ENCODE assay signal across 26 cellular contexts in genomic region chr10:35838080-35838479, GRCh38.
"Had no signal": no experiment of that assay in that cellular context is flagged by ENCODE, and none has a peak within 500 bp of the region (broad histone marks: within the 10 kb centered on the region; RNA-seq: fewer than 3 reads in every experiment).

No MANE protein-coding gene starts in this region.

- H3K27me3 ChIP-seq: left lung, ovary, right atrium auricular region, right lobe of liver, stomach, testis, thyroid gland, transverse colon, upper lobe of left lung, vagina had no signal

- DNase-seq: kidney glomerular epithelial cell; left cardiac atrium; left lung; lower lobe of right lung; mammary epithelial cell; mesenchymal stem cell; naive thymus-derived CD8-positive, alpha-beta T cell; ovary; right lobe of liver; stimulated activated CD4-positive, alpha-beta T cell treated with anti-CD3 and anti-CD28 coated beads, Interleukin-1b, Interleukin-23, amount 100 ng/mL, for 48 hours; stimulated activated CD4-positive, alpha-beta T cell treated with anti-CD3 and anti-CD28 coated beads, Interleukin-2, amount 100 ng/mL, for 48 hours; stimulated activated CD4-positive, alpha-beta T cell treated with anti-CD3 and anti-CD28 coated beads, Interleukin-4, amount 100 ng/mL, for 4 hours; stimulated activated CD8-positive, alpha-beta memory T cell treated with anti-CD3 and anti-CD28 coated beads, Interleukin-4, amount 100 ng/mL, for 48 hours; stimulated activated naive B cell treated with anti-CD40 and anti-IgM and Interleukin-4, amounts not matched to agents 10 μg/mL and 1 μg/mL and 100 μg/mL, for 72 hours; stimulated activated naive CD8-positive, alpha-beta T cell treated with anti-CD3 and anti-CD28 coated beads, Interleukin-15, Interleukin-2, amounts not matched to agents 100 U/mL and 50 U/mL, for 24 hours; stomach; testis; thyroid gland; transverse colon; upper lobe of left lung had no signal

- H3K36me3 ChIP-seq: left lung, lower lobe of right lung, ovary, right atrium auricular region, right lobe of liver, stomach, thyroid gland, transverse colon, upper lobe of left lung, vagina had no signal

- H3K27ac Mint-ChIP-seq: naive thymus-derived CD8-positive, alpha-beta T cell; nephron; progenitor cell of endocrine pancreas; stimulated activated naive B cell treated with anti-CD40 and anti-IgM and Interleukin-4, amounts not matched to agents 10 μg/mL and 1 μg/mL and 100 μg/mL, for 72 hours had no signal

- H3K4me3 ChIP-seq: left lung, lower lobe of right lung, ovary, right atrium auricular region, right lobe of liver, smooth muscle cell, stomach, testis, thyroid gland, transverse colon, upper lobe of left lung, vagina had no signal

- H3K27ac ChIP-seq: left lung, lower lobe of right lung, ovary, right atrium auricular region, right lobe of liver, stomach, testis, thyroid gland, transverse colon, upper lobe of left lung, vagina had no signal

- H3K36me3 Mint-ChIP-seq: naive thymus-derived CD8-positive, alpha-beta T cell; stimulated activated naive B cell treated with anti-CD40 and anti-IgM and Interleukin-4, amounts not matched to agents 10 μg/mL and 1 μg/mL and 100 μg/mL, for 72 hours had no signal

- FAIRE-seq: keratinocyte had no signal

- H3K4me3 Mint-ChIP-seq: naive thymus-derived CD8-positive, alpha-beta T cell; nephron; stimulated activated naive B cell treated with anti-CD40 and anti-IgM and Interleukin-4, amounts not matched to agents 10 μg/mL and 1 μg/mL and 100 μg/mL, for 72 hours had no signal

- H3K9me3 ChIP-seq: ovary, testis, thyroid gland, vagina had no signal

- H3K4me1 ChIP-seq: left lung, lower lobe of right lung, right atrium auricular region, right lobe of liver, stomach, testis, transverse colon, upper lobe of left lung, vagina had no signal

- H3K4me2 ChIP-seq: smooth muscle cell had no signal

- H3K4me1 Mint-ChIP-seq: naive thymus-derived CD8-positive, alpha-beta T cell; stimulated activated naive B cell treated with anti-CD40 and anti-IgM and Interleukin-4, amounts not matched to agents 10 μg/mL and 1 μg/mL and 100 μg/mL, for 72 hours had no signal

- H3K27me3 Mint-ChIP-seq: progenitor cell of endocrine pancreas; stimulated activated naive B cell treated with anti-CD40 and anti-IgM and Interleukin-4, amounts not matched to agents 10 μg/mL and 1 μg/mL and 100 μg/mL, for 72 hours had no signal

- ATAC-seq: left cardiac atrium; left lung; lower lobe of right lung; naive thymus-derived CD8-positive, alpha-beta T cell; right lobe of liver; stimulated activated naive B cell treated with anti-CD40 and anti-IgM and Interleukin-4, amounts not matched to agents 10 μg/mL and 1 μg/mL and 100 μg/mL, for 72 hours; stimulated activated naive CD8-positive, alpha-beta T cell treated with anti-CD3 and anti-CD28 coated beads, Interleukin-15, Interleukin-2, amounts not matched to agents 100 U/mL and 50 U/mL, for 24 hours had no signal
